In the genomic region with DNA sequence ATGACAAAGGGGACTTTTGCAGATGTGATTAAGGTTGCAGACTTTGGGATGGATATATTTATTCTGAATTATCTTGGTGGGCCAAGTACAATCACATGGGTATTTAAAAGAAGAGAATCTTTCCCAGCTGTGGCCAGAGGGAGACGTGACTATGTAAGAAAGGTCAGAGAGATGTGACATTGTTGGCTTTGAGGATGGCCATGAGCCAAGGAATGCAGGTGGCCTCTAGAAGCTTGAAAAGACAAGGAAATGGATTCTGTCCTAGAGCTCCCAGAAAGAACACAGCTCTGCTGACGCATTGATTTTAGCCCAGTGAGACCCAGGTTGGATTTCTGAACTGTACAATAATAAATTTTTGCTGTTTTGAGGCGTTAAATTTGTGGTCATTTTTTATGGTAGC, we compare ENCODE assay signal across 14 cellular contexts.
A peak's percentile ranks its signal among the peaks of the same experiment; 100 is the strongest.
DNase-seq lines count a peak whose midpoint lies in the region; ATAC-seq and TF ChIP-seq lines count a peak whose summit lies in the region.
"Had no signal": no experiment of that assay in that cellular context is flagged by ENCODE, and none has a peak within 500 bp of the region (broad histone marks: within the 10 kb centered on the region; RNA-seq: fewer than 3 reads in every experiment).

No MANE protein-coding gene starts in this region.

- no peaks in the 10 kb centered on the region for H3K9me2 ChIP-seq in PC-3 (replicated peaks; ENCODE audit: low read length)

- no peak for TF ChIP-seq CTCF in PC-3 (conservative IDR thresholded peaks at IDR 0.05; ENCODE audit: low read depth, low read length)
- no peak for TF ChIP-seq CTCF in spleen (IDR thresholded peaks at IDR 0.05 in 8 of 11, conservative IDR thresholded peaks at IDR 0.05 in 3 of 11)

- H3K4me1 ChIP-seq in PC-3 (ENCODE audit: insufficient read depth, low read length) (peaks cover 53% of the 10 kb centered on the region), spleen (peaks cover 8 to 20% (median 13%) of the 10 kb centered on the region in 6 donors)

- H2AFZ ChIP-seq in PC-3 (ENCODE audit: low read length) = no peak overlapping the region
- H2AFZ ChIP-seq: GM23338 had no signal

- H3K27me3 ChIP-seq in PC-3 (ENCODE audit: low read length) = no peaks in the 10 kb centered on the region
- H3K27me3 ChIP-seq in spleen (replicated peaks in 1 of 7) = no peaks in the 10 kb centered on the region

- intact Hi-C loops in PC-3 (cut with micrococcal nuclease) (loop anchor here (5.0 to 10.0 kb wide), 4 partner anchors 219 to 451 kb away; no protein-coding TSS in a partner anchor), left cardiac atrium (cut with DNase I) (no loop called here), sciatic nerve (cut with DNase I) (no loop called here), spleen (cut with DNase I; ENCODE audit: low total_unique reads) (no loop called here)

- H3K79me2 ChIP-seq in PC-3 (ENCODE audit: low read length) = no peaks in the 10 kb centered on the region

- H3K36me3 ChIP-seq in PC-3 (ENCODE audit: low read depth, low read length) (no peaks in the 10 kb centered on the region), spleen (no peaks in the 10 kb centered on the region)
- H3K36me3 ChIP-seq: BLaER1 treated with 17β-estradiol and CSF1 and Interleukin-3, amounts not matched to agents 10 nM and 100 nM had no signal

- WGBS in spleen, 5 donors = 64 to 76% (median 71%) methylated on average over 3 of the region's 3 CpGs

- DNase-seq in HT-29 (ENCODE audit: low spot score) (peak; percentile 38), PC-3 (peak; percentile 62), left cardiac atrium (no peak), sciatic nerve (ENCODE audit: low spot score) (peak; percentile 73), spleen (no peak), globus pallidus (ENCODE audit: low spot score) (no peak), GM03348 (ENCODE audit: low spot score) (no peak), SIG-M5 treated with dmso at 0.1 percent for 504 hours (lab: John Stamatoyannopoulos, UW; ENCODE audit: unreplicated experiment) (no peak)
- DNase-seq: activated CD4-positive, alpha-beta T cell treated with anti-CD3 and anti-CD28 coated beads, Interleukin-2, amount 50 U/mL, for 1 hour; NCI-H446 treated with DMSO at 0.1 percent for 48 hours; stimulated activated CD4-positive, alpha-beta T cell treated with anti-CD3 and anti-CD28 coated beads, Interleukin-4, amount 100 ng/mL, for 1 hour had no signal

- ATAC-seq in PC-3 (no peak), left cardiac atrium (peak; percentile 16 to 36), sciatic nerve (peak; percentile 84)
- ATAC-seq: GM23338 had no signal

- H3K27ac ChIP-seq in PC-3 (ENCODE audit: low read length) (no peak overlapping the region), spleen (no peak overlapping the region)
- H3K27ac ChIP-seq: BLaER1 treated with 17β-estradiol and CSF1 and Interleukin-3, amounts not matched to agents 10 nM and 100 nM; HL-60 had no signal

- CTCF ChIA-PET in PC-3 (lab: Charles Lee) = no interaction called here

- H3K9ac ChIP-seq in PC-3 (ENCODE audit: low read length) = no peak overlapping the region
- H3K9ac ChIP-seq: BLaER1 treated with 17β-estradiol and CSF1 and Interleukin-3, amounts not matched to agents 10 nM and 100 nM had no signal

- H3K4me3 ChIP-seq in PC-3 (ENCODE audit: low read length) (no peak overlapping the region), spleen (no peak overlapping the region)
- H3K4me3 ChIP-seq: BLaER1 treated with 17β-estradiol and CSF1 and Interleukin-3, amounts not matched to agents 10 nM and 100 nM; GM23338 had no signal

- no peaks in the 10 kb centered on the region for H4K20me1 ChIP-seq in PC-3 (ENCODE audit: low read length)
- H4K20me1 ChIP-seq: BLaER1 treated with 17β-estradiol and CSF1 and Interleukin-3, amounts not matched to agents 10 nM and 100 nM had no signal

- H3K9me3 ChIP-seq in PC-3 (ENCODE audit: low read length) = no peaks in the 10 kb centered on the region
- H3K9me3 ChIP-seq in spleen = no peaks in the 10 kb centered on the region

- POLR2A ChIA-PET in PC-3 (lab: Charles Lee; ENCODE audit: unreplicated experiment) = no interaction called here

- no peak for TF ChIP-seq POLR2A in spleen (IDR thresholded peaks at IDR 0.05)

- no TSS peak for BruUV-seq in PC-3 (replicated peaks; lab: Mats Ljungman, UMichigan)

- no peaks in the 10 kb centered on the region for H3F3A ChIP-seq in PC-3 (ENCODE audit: low read length, unreplicated experiment)

- H3K4me2 ChIP-seq in PC-3 (ENCODE audit: low read length) = no peak overlapping the region
- H3K4me2 ChIP-seq: BLaER1 treated with 17β-estradiol and CSF1 and Interleukin-3, amounts not matched to agents 10 nM and 100 nM; GM23338 had no signal

Comparison
In these comparisons a context has a peak if more than half of its experiments do, and no peak if none do; other contexts are left out.
1. DNase-seq: peak in HT-29 (single experiment), PC-3 (single experiment) and sciatic nerve (single experiment); none in left cardiac atrium (single experiment), spleen (single experiment), globus pallidus (single experiment), GM03348 (single experiment) and SIG-M5 treated with dmso at 0.1 percent for 504 hours (single experiment).